ENCODE assay signal across 2 cellular contexts in the genomic region with DNA sequence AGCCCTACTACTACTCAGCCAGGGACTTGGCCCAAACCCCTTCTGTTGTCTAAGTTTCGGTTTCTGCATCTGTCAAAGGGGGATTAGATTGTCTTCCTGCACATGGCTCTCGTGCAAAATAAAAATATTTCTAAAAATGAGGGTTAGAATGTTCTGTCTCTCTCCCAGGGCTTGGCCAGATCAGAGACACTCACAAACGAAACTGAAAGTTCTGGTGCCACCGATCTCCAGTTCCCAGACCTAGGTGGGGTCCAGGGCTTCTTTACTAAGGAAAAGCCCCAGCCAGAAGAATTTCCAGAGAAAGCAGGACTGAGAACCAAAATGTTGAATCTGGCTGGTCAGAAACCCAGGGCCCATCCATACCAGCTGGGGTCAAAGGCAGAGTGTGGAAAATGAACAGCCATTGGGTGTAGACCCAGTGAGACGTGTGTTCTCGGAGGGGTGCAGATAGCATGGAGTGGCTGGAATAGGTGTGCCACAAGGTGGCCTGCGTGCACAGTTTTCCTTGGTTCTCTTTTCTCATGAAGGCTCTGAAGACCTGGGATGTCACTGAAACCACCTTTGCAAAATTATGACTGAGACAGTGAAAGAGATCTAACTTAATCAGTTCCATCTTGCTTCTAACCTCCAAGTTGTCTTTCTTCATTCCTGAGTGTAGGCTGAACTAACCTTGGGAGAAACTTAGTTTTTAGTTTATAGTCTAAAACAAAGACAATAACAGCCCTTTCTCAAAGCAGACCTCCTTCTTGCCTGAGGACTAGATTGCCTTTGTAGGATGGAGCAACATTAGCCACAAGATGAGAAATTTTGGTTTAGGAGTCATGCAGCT.
A peak's percentile ranks its signal among the peaks of the same experiment; 100 is the strongest.
TF ChIP-seq lines count a peak whose summit lies in the region.

No MANE protein-coding gene starts in this region.

TF ChIP-seq in HCT116, 20 proteins besides CTCF, POLR2A, EP300 and RAD21:
- TF ChIP-seq EGR1 (IDR thresholded peaks at IDR 0.05; ENCODE audit: low read depth) (no peak), EZH2 (IDR thresholded peaks at IDR 0.05) (no peak), CBX3 (IDR thresholded peaks at IDR 0.05; ENCODE audit: low read depth) (no peak), YY1 (IDR thresholded peaks at IDR 0.05; ENCODE audit: extremely low read depth, insufficient replicate concordance, low read depth, low read length) (no peak), POLR2AphosphoS5 (IDR thresholded peaks at IDR 0.05; ENCODE audit: low read depth, low read length) (no peak), TCF7L2 (IDR thresholded peaks at IDR 0.05; ENCODE audit: borderline replicate concordance, extremely low read depth, insufficient read depth, insufficient read length) (no peak), CEBPB (IDR thresholded peaks at IDR 0.05; ENCODE audit: low read depth) (no peak), SIN3A (IDR thresholded peaks at IDR 0.05; ENCODE audit: low read depth) (no peak), EZH2phosphoT487 (IDR thresholded peaks at IDR 0.05; ENCODE audit: borderline replicate concordance) (no peak), ZNF274 (IDR thresholded peaks at IDR 0.05; ENCODE audit: low read depth, low read length) (no peak), FOSL1 (IDR thresholded peaks at IDR 0.05; ENCODE audit: low read depth) (no peak), ZFX (IDR thresholded peaks at IDR 0.05) (no peak), SRF (IDR thresholded peaks at IDR 0.05; ENCODE audit: low read depth) (no peak), ELF1 (IDR thresholded peaks at IDR 0.05; ENCODE audit: borderline replicate concordance, low read depth) (no peak), JUND (IDR thresholded peaks at IDR 0.05) (no peak)
- TF ChIP-seq, protein P1, sequence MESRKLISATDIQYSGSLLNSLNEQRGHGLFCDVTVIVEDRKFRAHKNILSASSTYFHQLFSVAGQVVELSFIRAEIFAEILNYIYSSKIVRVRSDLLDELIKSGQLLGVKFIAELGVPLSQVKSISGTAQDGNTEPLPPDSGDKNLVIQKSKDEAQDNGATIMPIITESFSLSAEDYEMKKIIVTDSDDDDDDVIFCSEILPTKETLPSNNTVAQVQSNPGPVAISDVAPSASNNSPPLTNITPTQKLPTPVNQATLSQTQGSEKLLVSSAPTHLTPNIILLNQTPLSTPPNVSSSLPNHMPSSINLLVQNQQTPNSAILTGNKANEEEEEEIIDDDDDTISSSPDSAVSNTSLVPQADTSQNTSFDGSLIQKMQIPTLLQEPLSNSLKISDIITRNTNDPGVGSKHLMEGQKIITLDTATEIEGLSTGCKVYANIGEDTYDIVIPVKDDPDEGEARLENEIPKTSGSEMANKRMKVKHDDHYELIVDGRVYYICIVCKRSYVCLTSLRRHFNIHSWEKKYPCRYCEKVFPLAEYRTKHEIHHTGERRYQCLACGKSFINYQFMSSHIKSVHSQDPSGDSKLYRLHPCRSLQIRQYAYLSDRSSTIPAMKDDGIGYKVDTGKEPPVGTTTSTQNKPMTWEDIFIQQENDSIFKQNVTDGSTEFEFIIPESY (IDR thresholded peaks at IDR 0.05; ENCODE audit: extremely low read depth, insufficient replicate concordance, low read length) = no peak
- TF ChIP-seq, protein P2, sequence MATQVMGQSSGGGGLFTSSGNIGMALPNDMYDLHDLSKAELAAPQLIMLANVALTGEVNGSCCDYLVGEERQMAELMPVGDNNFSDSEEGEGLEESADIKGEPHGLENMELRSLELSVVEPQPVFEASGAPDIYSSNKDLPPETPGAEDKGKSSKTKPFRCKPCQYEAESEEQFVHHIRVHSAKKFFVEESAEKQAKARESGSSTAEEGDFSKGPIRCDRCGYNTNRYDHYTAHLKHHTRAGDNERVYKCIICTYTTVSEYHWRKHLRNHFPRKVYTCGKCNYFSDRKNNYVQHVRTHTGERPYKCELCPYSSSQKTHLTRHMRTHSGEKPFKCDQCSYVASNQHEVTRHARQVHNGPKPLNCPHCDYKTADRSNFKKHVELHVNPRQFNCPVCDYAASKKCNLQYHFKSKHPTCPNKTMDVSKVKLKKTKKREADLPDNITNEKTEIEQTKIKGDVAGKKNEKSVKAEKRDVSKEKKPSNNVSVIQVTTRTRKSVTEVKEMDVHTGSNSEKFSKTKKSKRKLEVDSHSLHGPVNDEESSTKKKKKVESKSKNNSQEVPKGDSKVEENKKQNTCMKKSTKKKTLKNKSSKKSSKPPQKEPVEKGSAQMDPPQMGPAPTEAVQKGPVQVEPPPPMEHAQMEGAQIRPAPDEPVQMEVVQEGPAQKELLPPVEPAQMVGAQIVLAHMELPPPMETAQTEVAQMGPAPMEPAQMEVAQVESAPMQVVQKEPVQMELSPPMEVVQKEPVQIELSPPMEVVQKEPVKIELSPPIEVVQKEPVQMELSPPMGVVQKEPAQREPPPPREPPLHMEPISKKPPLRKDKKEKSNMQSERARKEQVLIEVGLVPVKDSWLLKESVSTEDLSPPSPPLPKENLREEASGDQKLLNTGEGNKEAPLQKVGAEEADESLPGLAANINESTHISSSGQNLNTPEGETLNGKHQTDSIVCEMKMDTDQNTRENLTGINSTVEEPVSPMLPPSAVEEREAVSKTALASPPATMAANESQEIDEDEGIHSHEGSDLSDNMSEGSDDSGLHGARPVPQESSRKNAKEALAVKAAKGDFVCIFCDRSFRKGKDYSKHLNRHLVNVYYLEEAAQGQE (IDR thresholded peaks at IDR 0.05; ENCODE audit: low read depth) = no peak
- TF ChIP-seq, protein P3, sequence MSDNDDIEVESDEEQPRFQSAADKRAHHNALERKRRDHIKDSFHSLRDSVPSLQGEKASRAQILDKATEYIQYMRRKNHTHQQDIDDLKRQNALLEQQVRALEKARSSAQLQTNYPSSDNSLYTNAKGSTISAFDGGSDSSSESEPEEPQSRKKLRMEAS (IDR thresholded peaks at IDR 0.05) = no peak
- TF ChIP-seq, protein P4, sequence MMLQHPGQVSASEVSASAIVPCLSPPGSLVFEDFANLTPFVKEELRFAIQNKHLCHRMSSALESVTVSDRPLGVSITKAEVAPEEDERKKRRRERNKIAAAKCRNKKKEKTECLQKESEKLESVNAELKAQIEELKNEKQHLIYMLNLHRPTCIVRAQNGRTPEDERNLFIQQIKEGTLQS (IDR thresholded peaks at IDR 0.05) = no peak
TF ChIP-seq in HCT116: peak in this region for 0.

TF ChIP-seq in HepG2, 621 proteins besides CTCF, POLR2A, EP300 and RAD21 (continues in another document):
- TF ChIP-seq PPARG (CRISPR knock-in tag; conservative IDR thresholded peaks at IDR 0.05) (0 out of 2 replicates have a peak, but pooled peaks have one; percentile 26), AHR (CRISPR knock-in tag; IDR thresholded peaks at IDR 0.05) (no peak), ARNTL (CRISPR knock-in tag; IDR thresholded peaks at IDR 0.05) (no peak), ARHGAP35 (CRISPR knock-in tag; IDR thresholded peaks at IDR 0.05; ENCODE audit: borderline replicate concordance) (no peak), ZFY (CRISPR knock-in tag; IDR thresholded peaks at IDR 0.05) (0 out of 2 replicates have a peak, but pooled peaks have one; percentile 6), ZNF121 (CRISPR knock-in tag; IDR thresholded peaks at IDR 0.05) (no peak), PAF1 (CRISPR knock-in tag; IDR thresholded peaks at IDR 0.05) (no peak), ZSCAN9 (CRISPR knock-in tag; IDR thresholded peaks at IDR 0.05; ENCODE audit: borderline replicate concordance) (0 out of 2 replicates have a peak, but pooled peaks have one; percentile 27), ZNF678 (CRISPR knock-in tag; IDR thresholded peaks at IDR 0.05) (no peak), SRY (CRISPR knock-in tag; IDR thresholded peaks at IDR 0.05) (no peak), THAP11 (CRISPR knock-in tag; IDR thresholded peaks at IDR 0.05) (peak; percentile 51), XBP1 (CRISPR knock-in tag; IDR thresholded peaks at IDR 0.05) (no peak), ELF1 (CRISPR knock-in tag; IDR thresholded peaks at IDR 0.05) (0 out of 2 replicates have a peak, but pooled peaks have one; percentile 16), TSC22D2 (CRISPR knock-in tag; IDR thresholded peaks at IDR 0.05; ENCODE audit: borderline replicate concordance) (0 out of 2 replicates have a peak, but pooled peaks have one; percentile 62), ZNF768 (CRISPR knock-in tag; IDR thresholded peaks at IDR 0.05) (no peak), AGO1 (IDR thresholded peaks at IDR 0.05; ENCODE audit: low read depth, low read length, poor library complexity, severe bottlenecking) (no peak), ZNF841 (CRISPR knock-in tag; IDR thresholded peaks at IDR 0.05; ENCODE audit: borderline replicate concordance) (no peak), MAFG (CRISPR knock-in tag; IDR thresholded peaks at IDR 0.05) (no peak)
- TF ChIP-seq, protein P5, sequence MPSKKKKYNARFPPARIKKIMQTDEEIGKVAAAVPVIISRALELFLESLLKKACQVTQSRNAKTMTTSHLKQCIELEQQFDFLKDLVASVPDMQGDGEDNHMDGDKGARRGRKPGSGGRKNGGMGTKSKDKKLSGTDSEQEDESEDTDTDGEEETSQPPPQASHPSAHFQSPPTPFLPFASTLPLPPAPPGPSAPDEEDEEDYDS (CRISPR knock-in tag; IDR thresholded peaks at IDR 0.05) = peak; percentile 77
- TF ChIP-seq, protein P6, sequence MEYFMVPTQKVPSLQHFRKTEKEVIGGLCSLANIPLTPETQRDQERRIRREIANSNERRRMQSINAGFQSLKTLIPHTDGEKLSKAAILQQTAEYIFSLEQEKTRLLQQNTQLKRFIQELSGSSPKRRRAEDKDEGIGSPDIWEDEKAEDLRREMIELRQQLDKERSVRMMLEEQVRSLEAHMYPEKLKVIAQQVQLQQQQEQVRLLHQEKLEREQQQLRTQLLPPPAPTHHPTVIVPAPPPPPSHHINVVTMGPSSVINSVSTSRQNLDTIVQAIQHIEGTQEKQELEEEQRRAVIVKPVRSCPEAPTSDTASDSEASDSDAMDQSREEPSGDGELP (IDR thresholded peaks at IDR 0.05; ENCODE audit: borderline replicate concordance, low read depth) = no peak
- TF ChIP-seq, protein P7, sequence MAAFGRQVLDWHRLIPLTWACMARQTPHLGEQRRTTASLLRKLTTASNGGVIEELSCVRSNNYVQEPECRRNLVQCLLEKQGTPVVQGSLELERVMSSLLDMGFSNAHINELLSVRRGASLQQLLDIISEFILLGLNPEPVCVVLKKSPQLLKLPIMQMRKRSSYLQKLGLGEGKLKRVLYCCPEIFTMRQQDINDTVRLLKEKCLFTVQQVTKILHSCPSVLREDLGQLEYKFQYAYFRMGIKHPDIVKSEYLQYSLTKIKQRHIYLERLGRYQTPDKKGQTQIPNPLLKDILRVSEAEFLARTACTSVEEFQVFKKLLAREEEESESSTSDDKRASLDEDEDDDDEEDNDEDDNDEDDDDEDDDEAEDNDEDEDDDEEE (CRISPR knock-in tag; IDR thresholded peaks at IDR 0.05) = no peak
- TF ChIP-seq, protein P8, sequence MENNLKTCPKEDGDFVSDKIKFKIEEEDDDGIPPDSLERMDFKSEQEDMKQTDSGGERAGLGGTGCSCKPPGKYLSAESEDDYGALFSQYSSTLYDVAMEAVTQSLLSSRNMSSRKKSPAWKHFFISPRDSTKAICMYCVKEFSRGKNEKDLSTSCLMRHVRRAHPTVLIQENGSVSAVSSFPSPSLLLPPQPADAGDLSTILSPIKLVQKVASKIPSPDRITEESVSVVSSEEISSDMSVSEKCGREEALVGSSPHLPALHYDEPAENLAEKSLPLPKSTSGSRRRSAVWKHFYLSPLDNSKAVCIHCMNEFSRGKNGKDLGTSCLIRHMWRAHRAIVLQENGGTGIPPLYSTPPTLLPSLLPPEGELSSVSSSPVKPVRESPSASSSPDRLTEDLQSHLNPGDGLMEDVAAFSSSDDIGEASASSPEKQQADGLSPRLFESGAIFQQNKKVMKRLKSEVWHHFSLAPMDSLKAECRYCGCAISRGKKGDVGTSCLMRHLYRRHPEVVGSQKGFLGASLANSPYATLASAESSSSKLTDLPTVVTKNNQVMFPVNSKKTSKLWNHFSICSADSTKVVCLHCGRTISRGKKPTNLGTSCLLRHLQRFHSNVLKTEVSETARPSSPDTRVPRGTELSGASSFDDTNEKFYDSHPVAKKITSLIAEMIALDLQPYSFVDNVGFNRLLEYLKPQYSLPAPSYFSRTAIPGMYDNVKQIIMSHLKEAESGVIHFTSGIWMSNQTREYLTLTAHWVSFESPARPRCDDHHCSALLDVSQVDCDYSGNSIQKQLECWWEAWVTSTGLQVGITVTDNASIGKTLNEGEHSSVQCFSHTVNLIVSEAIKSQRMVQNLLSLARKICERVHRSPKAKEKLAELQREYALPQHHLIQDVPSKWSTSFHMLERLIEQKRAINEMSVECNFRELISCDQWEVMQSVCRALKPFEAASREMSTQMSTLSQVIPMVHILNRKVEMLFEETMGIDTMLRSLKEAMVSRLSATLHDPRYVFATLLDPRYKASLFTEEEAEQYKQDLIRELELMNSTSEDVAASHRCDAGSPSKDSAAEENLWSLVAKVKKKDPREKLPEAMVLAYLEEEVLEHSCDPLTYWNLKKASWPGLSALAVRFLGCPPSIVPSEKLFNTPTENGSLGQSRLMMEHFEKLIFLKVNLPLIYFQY (CRISPR knock-in tag; IDR thresholded peaks at IDR 0.05; ENCODE audit: borderline replicate concordance) = peak; percentile 29; the same call in 1 of the 2 replicates
- TF ChIP-seq, protein P9, sequence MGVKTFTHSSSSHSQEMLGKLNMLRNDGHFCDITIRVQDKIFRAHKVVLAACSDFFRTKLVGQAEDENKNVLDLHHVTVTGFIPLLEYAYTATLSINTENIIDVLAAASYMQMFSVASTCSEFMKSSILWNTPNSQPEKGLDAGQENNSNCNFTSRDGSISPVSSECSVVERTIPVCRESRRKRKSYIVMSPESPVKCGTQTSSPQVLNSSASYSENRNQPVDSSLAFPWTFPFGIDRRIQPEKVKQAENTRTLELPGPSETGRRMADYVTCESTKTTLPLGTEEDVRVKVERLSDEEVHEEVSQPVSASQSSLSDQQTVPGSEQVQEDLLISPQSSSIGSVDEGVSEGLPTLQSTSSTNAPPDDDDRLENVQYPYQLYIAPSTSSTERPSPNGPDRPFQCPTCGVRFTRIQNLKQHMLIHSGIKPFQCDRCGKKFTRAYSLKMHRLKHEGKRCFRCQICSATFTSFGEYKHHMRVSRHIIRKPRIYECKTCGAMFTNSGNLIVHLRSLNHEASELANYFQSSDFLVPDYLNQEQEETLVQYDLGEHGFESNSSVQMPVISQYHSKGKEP (CRISPR knock-in tag; IDR thresholded peaks at IDR 0.05) = no peak; the same call in 1 of the 2 replicates
- TF ChIP-seq, protein P10, sequence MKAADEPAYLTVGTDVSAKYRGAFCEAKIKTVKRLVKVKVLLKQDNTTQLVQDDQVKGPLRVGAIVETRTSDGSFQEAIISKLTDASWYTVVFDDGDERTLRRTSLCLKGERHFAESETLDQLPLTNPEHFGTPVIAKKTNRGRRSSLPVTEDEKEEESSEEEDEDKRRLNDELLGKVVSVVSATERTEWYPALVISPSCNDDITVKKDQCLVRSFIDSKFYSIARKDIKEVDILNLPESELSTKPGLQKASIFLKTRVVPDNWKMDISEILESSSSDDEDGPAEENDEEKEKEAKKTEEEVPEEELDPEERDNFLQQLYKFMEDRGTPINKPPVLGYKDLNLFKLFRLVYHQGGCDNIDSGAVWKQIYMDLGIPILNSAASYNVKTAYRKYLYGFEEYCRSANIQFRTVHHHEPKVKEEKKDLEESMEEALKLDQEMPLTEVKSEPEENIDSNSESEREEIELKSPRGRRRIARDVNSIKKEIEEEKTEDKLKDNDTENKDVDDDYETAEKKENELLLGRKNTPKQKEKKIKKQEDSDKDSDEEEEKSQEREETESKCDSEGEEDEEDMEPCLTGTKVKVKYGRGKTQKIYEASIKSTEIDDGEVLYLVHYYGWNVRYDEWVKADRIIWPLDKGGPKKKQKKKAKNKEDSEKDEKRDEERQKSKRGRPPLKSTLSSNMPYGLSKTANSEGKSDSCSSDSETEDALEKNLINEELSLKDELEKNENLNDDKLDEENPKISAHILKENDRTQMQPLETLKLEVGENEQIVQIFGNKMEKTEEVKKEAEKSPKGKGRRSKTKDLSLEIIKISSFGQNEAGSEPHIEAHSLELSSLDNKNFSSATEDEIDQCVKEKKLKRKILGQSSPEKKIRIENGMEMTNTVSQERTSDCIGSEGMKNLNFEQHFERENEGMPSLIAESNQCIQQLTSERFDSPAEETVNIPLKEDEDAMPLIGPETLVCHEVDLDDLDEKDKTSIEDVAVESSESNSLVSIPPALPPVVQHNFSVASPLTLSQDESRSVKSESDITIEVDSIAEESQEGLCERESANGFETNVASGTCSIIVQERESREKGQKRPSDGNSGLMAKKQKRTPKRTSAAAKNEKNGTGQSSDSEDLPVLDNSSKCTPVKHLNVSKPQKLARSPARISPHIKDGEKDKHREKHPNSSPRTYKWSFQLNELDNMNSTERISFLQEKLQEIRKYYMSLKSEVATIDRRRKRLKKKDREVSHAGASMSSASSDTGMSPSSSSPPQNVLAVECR (CRISPR knock-in tag; IDR thresholded peaks at IDR 0.05; ENCODE audit: borderline replicate concordance) = peak; percentile 40; the same call in 1 of the 2 replicates
